Comparison of ENCODE assay signal across 9 cellular contexts in genomic region chr9:120926397-120926928, GRCh38. TPM values are rescaled to one million over a fixed set of nuclear protein-coding genes. Genes with fewer than 3 reads are reported as not detected.
A peak's percentile ranks its signal among the peaks of the same experiment; 100 is the strongest.
DNase-seq lines count a peak whose midpoint lies in the region; ATAC-seq, FAIRE-seq and TF ChIP-seq lines count a peak whose summit lies in the region.
"Had no signal": no experiment of that assay in that cellular context is flagged by ENCODE, and none has a peak within 500 bp of the region (broad histone marks: within the 10 kb centered on the region; RNA-seq: fewer than 3 reads in every experiment).

Gene TRAF1 (minus strand): TSS chr9:120926796. CDS start chr9:120926075, 721 bp downstream.

- 92% methylated on average over 6 of the region's 6 CpGs; no CpG with 5 or more reads in 1 of the 2 experiments for WGBS in H1 (ENCODE audit: extremely low coverage in 1 of 2, insufficient coverage in 1 of 2, insufficient read length in 1 of 2, insufficient replicate concordance in 2 of 2, low coverage in 1 of 2, low lambda C conversion rate in 2 of 2, missing lambda C conversion rate in 1 of 2), 2 experiments

- TF ChIP-seq POLR2A in H1 (IDR thresholded peaks at IDR 0.05; ENCODE audit: control extremely low read depth in 1 of 2, low read depth in 2 of 2, low read length in 2 of 2), result no peak

- H3K79me1 ChIP-seq in H1 (ENCODE audit: low read depth, low read length), result no peaks in the 10 kb centered on the region

- peak within 1 kb of the TSS; percentile 57 for H4K91ac ChIP-seq in H1 (replicated peaks; ENCODE audit: insufficient read length, low read length)

- peak within 1 kb of the TSS; percentile 10 for H4K5ac ChIP-seq in H1 (ENCODE audit: insufficient read length, low read depth, low read length)

- H3K4me2 ChIP-seq in H1 (ENCODE audit: insufficient read depth in 1 of 2, low read depth in 2 of 2, low read length in 2 of 2), result peak within 1 kb of the TSS in 1 of 2 experiments; percentile 91; a peak in 2 of 4 replicates

- H3K23me2 ChIP-seq in H1 (ENCODE audit: low read depth, low read length), result peaks cover 3% of the 10 kb centered on the region; the same call in 1 of the 2 replicates

- POLR2A ChIA-PET in H1 (lab: Charles Lee; ENCODE audit: partially characterized antibody), result no interaction called here

- H2BK12ac ChIP-seq in H1 (ENCODE audit: low read depth, low read length), result peak within 1 kb of the TSS; percentile 70; the same call in 1 of the 2 replicates

- FAIRE-seq in H1 (lab: Jason Lieb, UNC), result no peak

- DNase-seq in OCI-M1 (lab: John Stamatoyannopoulos, UW) (peak; percentile 13), H1 (ENCODE audit: low read depth in 1 of 2, low spot score in 2 of 2) (no peak), NCI-H446 (lab: John Stamatoyannopoulos, UW) (no peak), NCI-H2171 (lab: John Stamatoyannopoulos, UW) (no peak)
- peak in 1 of 2 donors; percentile 69 for DNase-seq in stimulated activated naive CD8-positive, alpha-beta T cell treated with anti-CD3 and anti-CD28 coated beads, Interleukin-15, amount 100 ng/mL, for 72 hours
- DNase-seq in stimulated activated CD4-positive, alpha-beta T cell treated with anti-CD3 and anti-CD28 coated beads, Interleukin-4, amount 100 ng/mL, for 24 hours, result no peak

- no peak within 1 kb of the TSS for H3K27ac ChIP-seq in H1 (ENCODE audit: low read depth, low read length)
- H3K27ac ChIP-seq: SK-N-MC had no signal

- H2BK15ac ChIP-seq in H1 (ENCODE audit: low read length), result peak within 1 kb of the TSS; percentile 46

- H3K9me3 Mint-ChIP-seq in stimulated activated naive CD8-positive, alpha-beta T cell treated with anti-CD3 and anti-CD28 coated beads, Interleukin-15, amount 100 ng/mL, for 72 hours, result no peaks in the 10 kb centered on the region

- H3K4me1 ChIP-seq in H1 (replicated peaks in 1 of 4; ENCODE audit: control insufficient read depth in 3 of 4, insufficient read depth in 4 of 4, low read length in 3 of 4), result peaks cover 0 to 23% (median 14%) of the 10 kb centered on the region in 4 experiments; a peak in 6 of 7 replicates

- ATAC-seq in GM18517 (IDR thresholded peaks at IDR 0.05; ENCODE audit: unreplicated experiment), result peak; percentile 5
- ATAC-seq in HG02623 (IDR thresholded peaks at IDR 0.05; ENCODE audit: unreplicated experiment), result peak; percentile 10
- ATAC-seq in stimulated activated naive CD8-positive, alpha-beta T cell treated with anti-CD3 and anti-CD28 coated beads, Interleukin-15, amount 100 ng/mL, for 72 hours, result peak; percentile 61

- CTCF ChIA-PET in H1 (lab: Charles Lee; ENCODE audit: partially characterized antibody), result interaction anchor here (0.6 to 3.4 kb wide), 7 partner anchors 10 to 170 kb away, joined by 3 to 12 read pairs (median 4); no protein-coding TSS in a partner anchor

- no peak for TF ChIP-seq CTCF in H1 (IDR thresholded peaks at IDR 0.05; ENCODE audit: control extremely low read depth in 1 of 3, insufficient read depth in 1 of 3, low read depth in 1 of 3, low read length in 3 of 3)

- H3K27me3 Mint-ChIP-seq in stimulated activated naive CD8-positive, alpha-beta T cell treated with anti-CD3 and anti-CD28 coated beads, Interleukin-15, amount 100 ng/mL, for 72 hours, result no peaks in the 10 kb centered on the region

- no peak within 1 kb of the TSS for H3K4me3 ChIP-seq in H1 (ENCODE audit: extremely low read depth in 1 of 4, insufficient read depth in 2 of 4, low read depth in 3 of 4, low read length in 4 of 4)
- H3K4me3 ChIP-seq: SK-N-MC had no signal

- peak within 1 kb of the TSS; percentile 97 to 99 for H3K27ac Mint-ChIP-seq in stimulated activated naive CD8-positive, alpha-beta T cell treated with anti-CD3 and anti-CD28 coated beads, Interleukin-15, amount 100 ng/mL, for 72 hours

- H3K18ac ChIP-seq in H1 (ENCODE audit: extremely low read depth, low read length), result peak within 1 kb of the TSS; percentile 66

- no peak within 1 kb of the TSS for H2AFZ ChIP-seq in H1 (ENCODE audit: low read length)

- H2AK5ac ChIP-seq in H1 (ENCODE audit: low read depth, low read length), result peak within 1 kb of the TSS; percentile 9; the same call in 1 of the 2 replicates

- no peak within 1 kb of the TSS; the same call in 1 of the 2 replicates for H2BK5ac ChIP-seq in H1 (ENCODE audit: low read depth, low read length)

- peak within 1 kb of the TSS; percentile 88 to 89 for H3K4me3 Mint-ChIP-seq in stimulated activated naive CD8-positive, alpha-beta T cell treated with anti-CD3 and anti-CD28 coated beads, Interleukin-15, amount 100 ng/mL, for 72 hours

- no peak within 1 kb of the TSS; a peak in 1 of 7 replicates for H3K9ac ChIP-seq in H1 (replicated peaks in 1 of 4; ENCODE audit: extremely low read depth in 1 of 4, low read depth in 3 of 4, low read length in 3 of 4)

- no peak for TF ChIP-seq RAD21 in H1 (IDR thresholded peaks at IDR 0.05 in 1 of 2, conservative IDR thresholded peaks at IDR 0.05 in 1 of 2; ENCODE audit: low read depth in 2 of 2, low read length in 2 of 2)

- H3K9me3 ChIP-seq in H1 (ENCODE audit: insufficient read depth in 2 of 2, low read depth in 1 of 2, low read length in 1 of 2), result no peaks in the 10 kb centered on the region

- H3K23ac ChIP-seq in H1 (ENCODE audit: insufficient read length), result no peak within 1 kb of the TSS

- peaks cover 83% of the 10 kb centered on the region for H3K4me1 Mint-ChIP-seq in stimulated activated naive CD8-positive, alpha-beta T cell treated with anti-CD3 and anti-CD28 coated beads, Interleukin-15, amount 100 ng/mL, for 72 hours

- H3K27me3 ChIP-seq in H1 (replicated peaks in 1 of 4; ENCODE audit: control insufficient read depth in 3 of 4, extremely low read depth in 1 of 4, insufficient read depth in 3 of 4, low read length in 3 of 4), result peaks cover 0 to 6% (median 2%) of the 10 kb centered on the region in 4 experiments; a peak in 1 of 7 replicates

- H3K36me3 ChIP-seq in H1 (ENCODE audit: control insufficient read depth in 2 of 4, insufficient read depth in 4 of 4, low read length in 3 of 4), result no peaks in the 10 kb centered on the region; a peak in 1 of 8 replicates

- H4K8ac ChIP-seq in H1 (ENCODE audit: extremely low read depth, insufficient read depth, low read length), result no peak within 1 kb of the TSS; the same call in 1 of the 2 replicates

- peak within 1 kb of the TSS; percentile 1; the same call in 1 of the 2 replicates for H2BK20ac ChIP-seq in H1 (ENCODE audit: low read length)

- H3K56ac ChIP-seq in H1 (replicated peaks; ENCODE audit: insufficient read length, low read depth, low read length), result no peak within 1 kb of the TSS

- H3K4ac ChIP-seq in H1 (replicated peaks; ENCODE audit: insufficient read length, low read depth, low read length), result peak within 1 kb of the TSS; percentile 2

- H4K20me1 ChIP-seq in H1 (replicated peaks in 1 of 2; ENCODE audit: control insufficient read depth in 1 of 2, insufficient read depth in 2 of 2, low read length in 2 of 2), result no peaks in the 10 kb centered on the region

- no peak within 1 kb of the TSS for H2BK120ac ChIP-seq in H1 (replicated peaks; ENCODE audit: low read depth, low read length)

- H3K79me2 ChIP-seq in H1 (ENCODE audit: control insufficient read depth in 1 of 2, insufficient read depth in 2 of 2, low read length in 2 of 2), result no peaks in the 10 kb centered on the region

- no peak for TF ChIP-seq EP300 in H1 (IDR thresholded peaks at IDR 0.05; ENCODE audit: borderline replicate concordance in 1 of 2, low read depth in 2 of 2, low read length in 2 of 2)

- H3K14ac ChIP-seq in H1 (ENCODE audit: insufficient read length), result no peak within 1 kb of the TSS

TF ChIP-seq in H1, 55 proteins besides CTCF, POLR2A, EP300 and RAD21:
- TF ChIP-seq KDM4A (IDR thresholded peaks at IDR 0.05; ENCODE audit: low read depth, low read length, severe bottlenecking) (no peak), JUN (IDR thresholded peaks at IDR 0.05; ENCODE audit: low read depth, low read length) (no peak), TCF12 (IDR thresholded peaks at IDR 0.05; ENCODE audit: low read depth, low read length) (no peak), RNF2 (IDR thresholded peaks at IDR 0.05; ENCODE audit: borderline replicate concordance, low read depth, low read length, missing control alignments, poor library complexity, severe bottlenecking) (no peak), SAP30 (IDR thresholded peaks at IDR 0.05; ENCODE audit: insufficient read depth, insufficient replicate concordance, low read length) (no peak), RXRA (IDR thresholded peaks at IDR 0.05; ENCODE audit: insufficient read depth, low read depth, low read length) (no peak), EZH2 (IDR thresholded peaks at IDR 0.05; ENCODE audit: low read depth, low read length, severe bottlenecking) (no peak), KDM1A (IDR thresholded peaks at IDR 0.05; ENCODE audit: borderline replicate concordance, low read length) (no peak), CHD1 (IDR thresholded peaks at IDR 0.05; ENCODE audit: low read depth, low read length) (no peak), BRCA1 (IDR thresholded peaks at IDR 0.05; ENCODE audit: low read depth, low read length) (no peak), EGR1 (IDR thresholded peaks at IDR 0.05; ENCODE audit: borderline replicate concordance, low read depth, low read length) (no peak), SP4 (IDR thresholded peaks at IDR 0.05; ENCODE audit: low read length) (no peak), SRF (IDR thresholded peaks at IDR 0.05; ENCODE audit: low read depth, low read length) (no peak), MAX (IDR thresholded peaks at IDR 0.05) (no peak), BACH1 (IDR thresholded peaks at IDR 0.05; ENCODE audit: low read length) (no peak), BCL11A (IDR thresholded peaks at IDR 0.05; ENCODE audit: low read depth in 2 of 2, low read length in 2 of 2) (no peak), CBX8 (IDR thresholded peaks at IDR 0.05; ENCODE audit: borderline replicate concordance, low read depth, low read length) (no peak), SIN3A (conservative IDR thresholded peaks at IDR 0.05 in 1 of 2, IDR thresholded peaks at IDR 0.05 in 1 of 2; ENCODE audit: low read depth in 1 of 2, low read length in 2 of 2) (no peak)

RNA-seq across cellular contexts. Expression of gene TRAF1, which starts in this region (rescaled TPM):
- 1.5 and 1.6 TPM in 2 replicates for total RNA-seq in H1 (2021; fragmentation: NEBNext Ultra II Directional; extraction: Animal tissue kit (Norgen Biotek cat#: 25700))
- 3.1 and 3.2 TPM in 2 replicates for polyA plus RNA-seq in H1 (2011; rRNA removed)
- 4.9 TPM for polyA plus RNA-seq in H1 (2011; cell fraction: cytosol; rRNA removed)
- 7.4 TPM for polyA plus RNA-seq in H1 (2011; cell fraction: nucleus; rRNA removed)
- 1.8 to 3.0 TPM (median 2.2 TPM) in 4 replicates for polyA plus RNA-seq in H1 (2012, experiment 1 of 2)
- polyA plus RNA-seq in H1 (2012, experiment 2 of 2), result 0.80 TPM
- polyA plus RNA-seq in H1 (2013, experiment 1 of 2), result 1.2 TPM
- polyA plus RNA-seq in H1 (2013, experiment 2 of 2), result 1.1 TPM
- polyA minus RNA-seq in H1 (2011; rRNA and poly(A)+ RNA removed), result 4.5 and 4.6 TPM in 2 replicates
- polyA minus RNA-seq in H1 (2011; cell fraction: cytosol; rRNA and poly(A)+ RNA removed), result 1.6 TPM
- polyA minus RNA-seq in H1 (2011; cell fraction: nucleus; rRNA and poly(A)+ RNA removed), result 6.9 TPM

Comparison
In these comparisons a context has a peak if more than half of its experiments do, and no peak if none do; other contexts are left out.
1. ATAC-seq: peak in every context shown above with its lines; median percentile 61 in stimulated activated naive CD8-positive, alpha-beta T cell treated with anti-CD3 and anti-CD28 coated beads, Interleukin-15, amount 100 ng/mL, for 72 hours; 10 in HG02623; 5 in GM18517.